5 cellular contexts compared by ENCODE assay signal in the genomic region with DNA sequence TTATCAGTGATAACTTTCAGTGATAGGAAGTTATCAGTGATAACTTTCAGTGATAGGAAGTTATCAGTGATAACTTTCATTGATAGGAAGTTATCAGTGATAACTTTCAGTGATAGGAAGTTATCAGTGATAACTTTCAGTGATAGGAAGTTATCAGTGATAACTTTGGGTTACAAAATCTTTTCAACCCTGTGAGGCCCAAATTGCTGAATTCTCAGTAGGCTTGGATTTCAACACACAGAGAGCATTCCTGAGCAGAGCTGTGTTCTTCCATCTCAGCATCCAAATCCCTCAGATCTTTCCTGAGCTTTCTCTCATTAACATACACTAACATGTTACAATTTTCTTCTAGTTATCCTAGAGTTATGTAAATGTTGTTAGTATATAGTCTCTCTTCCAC. TPM values are rescaled to one million over a fixed set of nuclear protein-coding genes. Genes with fewer than 3 reads are reported as not detected.
DNase-seq lines count a peak whose midpoint lies in the region; FAIRE-seq and TF ChIP-seq lines count a peak whose summit lies in the region.
"Not testable (repeated sequence)": the region's sequence is repeated elsewhere in the genome, so short reads cannot be mapped to it uniquely, and the experiment has no call there.

No MANE protein-coding gene starts in this region.

- not testable (repeated sequence) for H2BK15ac ChIP-seq in mesendoderm (replicated peaks; ENCODE audit: low read depth)

- H3K36me3 ChIP-seq in HUES6 (ENCODE audit: control insufficient read depth, insufficient read depth, low read length); endothelial cell of umbilical vein (ENCODE audit: control insufficient read depth in 2 of 2, extremely low read depth in 1 of 2, insufficient read depth in 2 of 2, low read length in 2 of 2); mesendoderm (ENCODE audit: control insufficient read depth, insufficient read depth, low read length): not testable (repeated sequence)

- not testable (repeated sequence) for TF ChIP-seq POLR2A in endothelial cell of umbilical vein (IDR thresholded peaks at IDR 0.05; ENCODE audit: low read depth, low read length)

- not testable (repeated sequence) for TF ChIP-seq CTCF in endothelial cell of umbilical vein (IDR thresholded peaks at IDR 0.05; ENCODE audit: extremely low read depth in 1 of 2, insufficient read depth in 1 of 2, low read depth in 1 of 2, low read length in 2 of 2); fibroblast of pulmonary artery (IDR thresholded peaks at IDR 0.05; ENCODE audit: low read length, missing control alignments)

- H2BK5ac ChIP-seq in mesendoderm (ENCODE audit: low read length): not testable (repeated sequence)

- not testable (repeated sequence) for H3K79me1 ChIP-seq in mesendoderm (ENCODE audit: low read length)

- H2AFZ ChIP-seq in endothelial cell of umbilical vein (ENCODE audit: low read depth, low read length): not testable (repeated sequence)

- H3K27me3 ChIP-seq in HUES6 (ENCODE audit: control insufficient read depth, insufficient read depth, low read length); endothelial cell of umbilical vein (ENCODE audit: control insufficient read depth in 2 of 2, insufficient read depth in 2 of 2, low read length in 2 of 2); mesendoderm (ENCODE audit: insufficient read depth, low read length, poor library complexity): not testable (repeated sequence)

- not testable (repeated sequence) for H3K4me1 ChIP-seq in HUES6 (ENCODE audit: control insufficient read depth, insufficient read depth, low read length); endothelial cell of umbilical vein (ENCODE audit: control insufficient read depth, extremely low read depth, insufficient read depth, low read length); mesendoderm (ENCODE audit: control insufficient read depth, low read depth, low read length)

- not testable (repeated sequence) for H3K4me3 ChIP-seq in HUES6 (ENCODE audit: low read depth, low read length); endothelial cell of umbilical vein (replicated peaks in 1 of 3; ENCODE audit: insufficient read depth in 1 of 3, low read depth in 1 of 3, low read length in 3 of 3); fibroblast of pulmonary artery (replicated peaks; ENCODE audit: low read depth, low read length); mesendoderm (ENCODE audit: low read length)

- not testable (repeated sequence) for H3K4ac ChIP-seq in mesendoderm (ENCODE audit: low read depth, low read length)

- not testable (repeated sequence) for H3K18ac ChIP-seq in mesendoderm (ENCODE audit: low read length)

- not testable (repeated sequence) for H3K27ac ChIP-seq in HUES6 (ENCODE audit: low read depth, low read length); endothelial cell of umbilical vein (ENCODE audit: insufficient read depth, low read depth, low read length); mesendoderm (ENCODE audit: low read depth, low read length)

- not testable (repeated sequence) for H4K20me1 ChIP-seq in endothelial cell of umbilical vein (replicated peaks; ENCODE audit: control insufficient read depth, extremely low read depth, insufficient read depth, low read length)

- H3K4me2 ChIP-seq in endothelial cell of umbilical vein (ENCODE audit: insufficient read depth, low read length); mesendoderm (ENCODE audit: low read length): not testable (repeated sequence)

- dilution Hi-C loops in endothelial cell of umbilical vein (cut with MboI; ENCODE audit: extremely low pct_ligation_motif_present, low sequenced_read_pairs): not testable (repeated sequence)

- H3K9me1 ChIP-seq in endothelial cell of umbilical vein (replicated peaks; ENCODE audit: control insufficient read depth, extremely low read depth, insufficient read depth, low read length): not testable (repeated sequence)

- CTCF ChIA-PET in endothelial cell of umbilical vein (lab: Charles Lee): not testable (repeated sequence)

- H4K5ac ChIP-seq in mesendoderm (ENCODE audit: low read length): not testable (repeated sequence)

- H2AK5ac ChIP-seq in mesendoderm (ENCODE audit: low read length): not testable (repeated sequence)

- not testable (repeated sequence) for BruUV-seq in endothelial cell of umbilical vein (replicated peaks; lab: Mats Ljungman, UMichigan)

- not testable (repeated sequence) for H3K9me3 ChIP-seq in HUES6 (ENCODE audit: control insufficient read depth, insufficient read depth, low read depth, low read length); endothelial cell of umbilical vein (replicated peaks; ENCODE audit: control insufficient read depth, insufficient read depth, low read length)

- not testable (repeated sequence) for H4K8ac ChIP-seq in mesendoderm (ENCODE audit: low read depth, low read length)

- not testable (repeated sequence) for H3K23ac ChIP-seq in mesendoderm (ENCODE audit: low read length)

- POLR2A ChIA-PET in endothelial cell of umbilical vein (lab: Charles Lee): not testable (repeated sequence)

- not testable (repeated sequence) for H2BK120ac ChIP-seq in mesendoderm (ENCODE audit: low read depth, low read length)

- H3K9ac ChIP-seq in HUES6 (ENCODE audit: low read length): peak overlapping the region; percentile 61
- H3K9ac ChIP-seq in endothelial cell of umbilical vein (replicated peaks; ENCODE audit: extremely low read depth, insufficient read depth, low read length); mesendoderm (ENCODE audit: low read length): not testable (repeated sequence)

- intact Hi-C loops in endothelial cell of umbilical vein (cut with micrococcal nuclease): not testable (repeated sequence)

- peak; percentile 47 for DNase-seq in amniotic epithelial cell (ENCODE audit: low read depth)
- DNase-seq in endothelial cell of umbilical vein (ENCODE audit: low read depth, low spot score): not testable (repeated sequence)
- DNase-seq in fibroblast of pulmonary artery (ENCODE audit: low read depth): peak; percentile 6
- DNase-seq in mesendoderm: peak; percentile 76

- not testable (repeated sequence) for H3K56ac ChIP-seq in mesendoderm (ENCODE audit: low read length)

- FAIRE-seq in endothelial cell of umbilical vein (lab: Jason Lieb, UNC): not testable (repeated sequence)

- H3K79me2 ChIP-seq in endothelial cell of umbilical vein (ENCODE audit: control insufficient read depth, insufficient read depth, low read length); mesendoderm (ENCODE audit: control insufficient read depth, insufficient read depth, low read length): not testable (repeated sequence)

TF ChIP-seq in endothelial cell of umbilical vein, 7 proteins besides CTCF, POLR2A, EP300 and RAD21:
- TF ChIP-seq GATA2 (IDR thresholded peaks at IDR 0.05; ENCODE audit: insufficient read depth, insufficient read length, low read depth, low read length): peak; percentile 11

RNA-seq across cellular contexts. Expression of a gene that starts 47.4 kb away (rescaled TPM):
- 10.7 and 11.6 TPM in 2 replicates for total RNA-seq in endothelial cell of umbilical vein
- 3.4 and 3.8 TPM in 2 replicates for polyA plus RNA-seq in endothelial cell of umbilical vein
- 3.9 and 4.2 TPM in 2 replicates for polyA plus RNA-seq in endothelial cell of umbilical vein (2011; cell fraction: cytosol; rRNA removed)
- 8.2 and 9.1 TPM in 2 replicates for polyA plus RNA-seq in endothelial cell of umbilical vein (2011; cell fraction: nucleus; rRNA removed)
- 6.9 and 7.0 TPM in 2 replicates for polyA plus RNA-seq in endothelial cell of umbilical vein (2012)
- polyA minus RNA-seq in endothelial cell of umbilical vein: 12.8 and 20.7 TPM in 2 replicates
- polyA minus RNA-seq in endothelial cell of umbilical vein (2011; cell fraction: cytosol; rRNA and poly(A)+ RNA removed): 7.2 TPM
- polyA minus RNA-seq in endothelial cell of umbilical vein (2011; cell fraction: nucleus; rRNA and poly(A)+ RNA removed): 38.9 and 51.2 TPM in 2 replicates
- polyA plus RNA-seq in mesendoderm (2013, experiment 1 of 2): 4.3 TPM
- polyA plus RNA-seq in mesendoderm (2013, experiment 2 of 2): 4.3 TPM

RNA-seq across cellular contexts. Expression of a gene that starts 47.5 kb away (rescaled TPM):
- 2.1 and 2.2 TPM in 2 replicates for total RNA-seq in endothelial cell of umbilical vein
- polyA plus RNA-seq in endothelial cell of umbilical vein: 0.48 and 0.65 TPM in 2 replicates
- polyA plus RNA-seq in endothelial cell of umbilical vein (2011; cell fraction: cytosol; rRNA removed): 0.74 and 0.75 TPM in 2 replicates
- polyA plus RNA-seq in endothelial cell of umbilical vein (2011; cell fraction: nucleus; rRNA removed): 0.82 and 1.0 TPM in 2 replicates
- polyA plus RNA-seq in endothelial cell of umbilical vein (2012): 2.0 and 3.4 TPM in 2 replicates
- 1.1 and 1.9 TPM in 2 replicates for polyA minus RNA-seq in endothelial cell of umbilical vein
- 1.2 TPM for polyA minus RNA-seq in endothelial cell of umbilical vein (2011; cell fraction: cytosol; rRNA and poly(A)+ RNA removed)
- 0.77 and 1.1 TPM in 2 replicates for polyA minus RNA-seq in endothelial cell of umbilical vein (2011; cell fraction: nucleus; rRNA and poly(A)+ RNA removed)
- 1.6 TPM for polyA plus RNA-seq in mesendoderm (2013, experiment 1 of 2)
- polyA plus RNA-seq in mesendoderm (2013, experiment 2 of 2): 1.5 TPM
